17 cellular contexts compared by ENCODE assay signal in the genomic region with DNA sequence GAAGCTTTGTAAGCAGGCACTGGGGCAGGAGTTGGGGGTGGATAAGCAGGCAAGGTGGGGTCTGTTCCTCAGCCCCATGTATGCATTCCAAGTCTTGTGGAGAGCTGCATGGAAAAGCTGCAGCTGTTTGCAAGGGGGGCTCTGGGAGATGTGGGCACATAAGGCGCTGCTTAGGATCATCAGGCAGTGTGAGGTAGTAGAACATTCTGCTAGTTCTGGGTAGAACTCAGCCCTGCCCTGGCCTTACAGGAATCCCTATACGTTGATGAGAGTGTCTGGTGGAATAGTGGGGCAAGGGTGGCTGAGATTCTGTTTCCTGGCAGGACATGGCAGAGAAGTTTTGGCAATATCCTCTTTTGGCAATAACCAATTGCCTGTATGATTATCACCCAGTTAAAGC.
"Had no signal": no experiment of that assay in that cellular context is flagged by ENCODE, and none has a peak within 500 bp of the region (broad histone marks: within the 10 kb centered on the region; RNA-seq: fewer than 3 reads in every experiment).

No MANE protein-coding gene starts in this region.

- H3K4me3 Mint-ChIP-seq: activated CD4-positive, alpha-beta T cell treated with anti-CD3 and anti-CD28 coated beads for 36 hours; activated naive CD8-positive, alpha-beta T cell treated with anti-CD3 and anti-CD28 coated beads for 36 hours; naive thymus-derived CD4-positive, alpha-beta T cell; stimulated activated naive CD8-positive, alpha-beta T cell treated with anti-CD3 and anti-CD28 coated beads, Interleukin-15, Interleukin-2, amounts not matched to agents 100 ng/mL and 50 ng/mL, for 24 hours; WTC11 had no signal

- DNase-seq: activated CD4-positive, alpha-beta T cell treated with anti-CD3 and anti-CD28 coated beads for 36 hours; activated CD4-positive, alpha-beta T cell treated with anti-CD3 and anti-CD28 coated beads, Interleukin-2, amount 50 U/mL, for 4 hours; activated naive CD4-positive, alpha-beta T cell treated with Interleukin-2 at 50 U/mL for 16 hours; activated naive CD8-positive, alpha-beta T cell treated with anti-CD3 and anti-CD28 coated beads for 36 hours; activated T-cell treated with anti-CD3 and anti-CD28 coated beads, Interleukin-2, amount 50 U/mL, for 48 hours; amniotic stem cell; kidney; lower lobe of right lung; naive thymus-derived CD4-positive, alpha-beta T cell; stimulated activated CD4-positive, alpha-beta T cell treated with anti-CD3 and anti-CD28 coated beads, Interleukin-4, amount 100 ng/mL, for 4 hours; T-helper 9 cell had no signal

- ATAC-seq: activated CD4-positive, alpha-beta T cell treated with anti-CD3 and anti-CD28 coated beads for 36 hours; lower lobe of right lung; naive thymus-derived CD4-positive, alpha-beta T cell; WTC11 had no signal

- H3K4me1 Mint-ChIP-seq: activated CD4-positive, alpha-beta T cell treated with anti-CD3 and anti-CD28 coated beads for 36 hours; activated naive CD8-positive, alpha-beta T cell treated with anti-CD3 and anti-CD28 coated beads for 36 hours; naive thymus-derived CD4-positive, alpha-beta T cell had no signal

- H3K4me3 ChIP-seq: coronary artery, lower lobe of right lung, tibial nerve had no signal

- H3K27me3 Mint-ChIP-seq: activated naive CD8-positive, alpha-beta T cell treated with anti-CD3 and anti-CD28 coated beads for 36 hours had no signal

- H3K27ac ChIP-seq: coronary artery, epithelial cell of prostate, lower lobe of right lung, parathyroid adenoma had no signal

- H3K36me3 Mint-ChIP-seq: activated naive CD8-positive, alpha-beta T cell treated with anti-CD3 and anti-CD28 coated beads for 36 hours; naive thymus-derived CD4-positive, alpha-beta T cell had no signal

- H2AFZ ChIP-seq: parathyroid adenoma had no signal

- H3K36me3 ChIP-seq: lower lobe of right lung, tibial nerve had no signal

- H3K9me3 ChIP-seq: lower lobe of right lung, tibial nerve had no signal

- H3K4me1 ChIP-seq: lower lobe of right lung, parathyroid adenoma had no signal

- H3K27ac Mint-ChIP-seq: activated CD4-positive, alpha-beta T cell treated with anti-CD3 and anti-CD28 coated beads for 36 hours; activated naive CD8-positive, alpha-beta T cell treated with anti-CD3 and anti-CD28 coated beads for 36 hours; naive thymus-derived CD4-positive, alpha-beta T cell; stimulated activated naive CD8-positive, alpha-beta T cell treated with anti-CD3 and anti-CD28 coated beads, Interleukin-15, Interleukin-2, amounts not matched to agents 100 ng/mL and 50 ng/mL, for 24 hours; WTC11 had no signal

- H3K9ac ChIP-seq: parathyroid adenoma had no signal

- H3K27me3 ChIP-seq: tibial nerve had no signal

- H3K79me2 ChIP-seq: parathyroid adenoma had no signal

- H3K9me3 Mint-ChIP-seq: activated naive CD8-positive, alpha-beta T cell treated with anti-CD3 and anti-CD28 coated beads for 36 hours; naive thymus-derived CD4-positive, alpha-beta T cell; stimulated activated naive CD8-positive, alpha-beta T cell treated with anti-CD3 and anti-CD28 coated beads, Interleukin-15, Interleukin-2, amounts not matched to agents 100 ng/mL and 50 ng/mL, for 24 hours had no signal
